18 cellular contexts compared by ENCODE assay signal in the genomic region with DNA sequence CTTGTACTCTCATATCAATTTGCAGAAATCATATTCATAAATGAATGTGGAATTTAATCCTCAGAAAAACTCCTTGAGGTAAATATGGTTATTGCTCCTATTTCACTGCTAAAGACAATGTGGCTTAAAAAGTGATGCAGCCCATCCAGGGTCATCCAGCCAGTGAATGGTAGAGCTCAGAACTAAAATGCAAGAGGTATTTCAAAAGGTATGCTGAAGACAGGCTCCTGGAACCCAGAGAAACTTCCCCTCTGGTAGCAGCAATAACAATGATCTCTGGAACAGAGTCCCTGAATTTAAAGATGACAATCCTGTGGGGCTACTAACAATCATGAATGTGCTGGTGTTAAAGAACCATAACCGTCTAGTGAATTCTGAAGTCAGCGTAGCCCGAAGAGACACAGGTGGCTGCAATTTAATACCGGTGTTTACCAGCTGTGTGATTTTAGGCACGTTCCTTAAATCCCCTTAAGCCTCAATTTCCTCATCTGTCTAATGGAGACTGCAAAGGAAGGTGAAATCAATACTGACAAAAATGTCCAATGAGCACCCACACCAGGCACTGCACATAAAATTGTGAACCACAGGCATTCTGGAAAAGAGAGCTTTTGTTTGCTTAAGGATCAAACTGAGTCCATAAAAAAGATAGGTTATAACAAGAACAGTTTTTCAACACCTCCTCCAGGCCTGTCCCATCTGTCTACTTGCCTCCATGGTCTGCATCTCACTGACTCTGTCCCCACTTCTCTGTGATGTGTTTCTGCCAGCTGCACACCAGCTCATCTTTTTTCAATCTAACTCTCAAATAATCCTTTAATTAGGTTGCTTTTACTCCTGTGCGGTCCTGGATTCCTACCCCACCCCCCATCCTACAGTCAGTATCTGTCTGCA. TPM values are rescaled to one million over a fixed set of nuclear protein-coding genes. Genes with fewer than 3 reads are reported as not detected.
DNase-seq lines count a peak whose midpoint lies in the region; ATAC-seq and TF ChIP-seq lines count a peak whose summit lies in the region.
"Had no signal": no experiment of that assay in that cellular context is flagged by ENCODE, and none has a peak within 500 bp of the region (broad histone marks: within the 10 kb centered on the region; RNA-seq: fewer than 3 reads in every experiment).

No MANE protein-coding gene starts in this region.

- H3K27ac ChIP-seq in HEK293 (ENCODE audit: extremely low read depth, low read depth, low read length), result no peak overlapping the region
- H3K27ac ChIP-seq: colonic mucosa, epithelial cell of prostate, skin epidermis, upper lobe of right lung had no signal

- POLR2A ChIA-PET in HEK293 (lab: Yijun Ruan, JAX), result interaction anchor here (1.0 to 1.6 kb wide), 4 partner anchors 10 to 171 kb away, joined by 4 to 9 read pairs (median 6); partner anchors contain the start of genes ITPR2, MED21 and TM7SF3
- POLR2A ChIA-PET in activated CD8-positive, alpha-beta T cell treated with anti-CD3 and anti-CD28 coated beads for 36 hours (lab: Charles Lee), result interaction anchor here (0.6 kb wide), 1 partner anchor 349 kb away, joined by 3 read pairs; no protein-coding TSS in a partner anchor

- no peaks in the 10 kb centered on the region for H3K27me3 Mint-ChIP-seq in activated CD8-positive, alpha-beta T cell treated with anti-CD3 and anti-CD28 coated beads for 36 hours
- H3K27me3 Mint-ChIP-seq: activated B cell treated with CpG ODN at 0.5 μM for 24 hours; stimulated activated naive B cell treated with anti-CD40 and anti-IgM and Interleukin-4, amounts not matched to agents 10 μg/mL and 1 μg/mL and 100 μg/mL, for 72 hours had no signal

- DNase-seq in D341Med (ENCODE audit: low spot score) (peak; percentile 80), NCI-H82 (lab: John Stamatoyannopoulos, UW) (peak; percentile 98), fibroblast of villous mesenchyme (ENCODE audit: low read depth) (peak; percentile 66), middle frontal gyrus (ENCODE audit: extremely low spot score, low spot score) (no peak), pons (ENCODE audit: low spot score) (no peak)
- no peak for DNase-seq in activated CD8-positive, alpha-beta T cell treated with anti-CD3 and anti-CD28 coated beads for 36 hours
- DNase-seq: activated B cell treated with CpG ODN at 0.5 μM for 24 hours; activated naive CD4-positive, alpha-beta T cell treated with Interleukin-2 at 50 U/mL for 16 hours; colonic mucosa; DMS79; mesendoderm; NCI-H446; stimulated activated naive B cell treated with anti-CD40 and anti-IgM and Interleukin-4, amounts not matched to agents 10 μg/mL and 1 μg/mL and 100 μg/mL, for 72 hours; upper lobe of right lung had no signal

- TF ChIP-seq CTCF in HEK293 (tag by site-specific recombination; IDR thresholded peaks at IDR 0.05) (no peak), fibroblast of villous mesenchyme (IDR thresholded peaks at IDR 0.05; ENCODE audit: insufficient read depth, low read depth, low read length) (no peak)
- no peak for TF ChIP-seq CTCF in activated CD8-positive, alpha-beta T cell treated with anti-CD3 and anti-CD28 coated beads for 36 hours (IDR thresholded peaks at IDR 0.05)

- H3K4me1 Mint-ChIP-seq in activated CD8-positive, alpha-beta T cell treated with anti-CD3 and anti-CD28 coated beads for 36 hours (ENCODE audit: low read depth), result peaks cover 22% of the 10 kb centered on the region

- intact Hi-C loops in activated CD8-positive, alpha-beta T cell treated with anti-CD3 and anti-CD28 coated beads for 36 hours (cut with micrococcal nuclease), result no loop called here

- no peaks in the 10 kb centered on the region for H3K9me3 ChIP-seq in HEK293 (ENCODE audit: control insufficient read depth, insufficient read depth, low read depth, low read length)
- H3K9me3 ChIP-seq: colonic mucosa, upper lobe of right lung had no signal

- H3K4me3 ChIP-seq in HEK293 (ENCODE audit: low read depth, low read length) (no peak overlapping the region), fibroblast of villous mesenchyme (ENCODE audit: low read depth, low read length) (no peak overlapping the region)
- H3K4me3 ChIP-seq: colonic mucosa, skin epidermis, upper lobe of right lung had no signal

- H3K36me3 Mint-ChIP-seq in activated CD8-positive, alpha-beta T cell treated with anti-CD3 and anti-CD28 coated beads for 36 hours (ENCODE audit: low read depth), result peaks cover 14% of the 10 kb centered on the region

- peaks cover 13% of the 10 kb centered on the region; the same call in 1 of the 2 replicates for H3K4me1 ChIP-seq in HEK293 (ENCODE audit: control insufficient read depth, insufficient read depth, low read length)
- H3K4me1 ChIP-seq: colonic mucosa had no signal

- no peak for ATAC-seq in activated CD8-positive, alpha-beta T cell treated with anti-CD3 and anti-CD28 coated beads for 36 hours
- no peak for ATAC-seq in HG03378 (IDR thresholded peaks at IDR 0.05; ENCODE audit: unreplicated experiment)
- ATAC-seq: stimulated activated naive B cell treated with anti-CD40 and anti-IgM and Interleukin-4, amounts not matched to agents 10 μg/mL and 1 μg/mL and 100 μg/mL, for 72 hours; upper lobe of right lung had no signal

- peaks cover 7 to 18% of the 10 kb centered on the region in 2 experiments for H3K36me3 ChIP-seq in HEK293 (ENCODE audit: control insufficient read depth in 2 of 2, insufficient read depth in 1 of 2, low read length in 2 of 2)
- H3K36me3 ChIP-seq: colonic mucosa had no signal

- no peaks in the 10 kb centered on the region for H3K9me3 Mint-ChIP-seq in activated CD8-positive, alpha-beta T cell treated with anti-CD3 and anti-CD28 coated beads for 36 hours

- CTCF ChIA-PET in HEK293 (lab: Yijun Ruan, JAX), result interaction anchor here (0.6 to 2.1 kb wide), 8 partner anchors 7 to 171 kb away, joined by 3 to 11 read pairs (median 4); partner anchors contain the start of genes ITPR2 and TM7SF3
- CTCF ChIA-PET in activated CD8-positive, alpha-beta T cell treated with anti-CD3 and anti-CD28 coated beads for 36 hours (lab: Charles Lee), result interaction anchor here (0.7 to 4.2 kb wide), 5 partner anchors 10 to 302 kb away, joined by 3 to 21 read pairs (median 3); partner anchors contain the start of gene TM7SF3

- H3K4me3 Mint-ChIP-seq in activated CD8-positive, alpha-beta T cell treated with anti-CD3 and anti-CD28 coated beads for 36 hours, result no peak overlapping the region
- H3K4me3 Mint-ChIP-seq: activated B cell treated with CpG ODN at 0.5 μM for 24 hours; stimulated activated naive B cell treated with anti-CD40 and anti-IgM and Interleukin-4, amounts not matched to agents 10 μg/mL and 1 μg/mL and 100 μg/mL, for 72 hours had no signal

- no peak overlapping the region for H3K27ac Mint-ChIP-seq in activated CD8-positive, alpha-beta T cell treated with anti-CD3 and anti-CD28 coated beads for 36 hours
- H3K27ac Mint-ChIP-seq: activated B cell treated with CpG ODN at 0.5 μM for 24 hours; stimulated activated naive B cell treated with anti-CD40 and anti-IgM and Interleukin-4, amounts not matched to agents 10 μg/mL and 1 μg/mL and 100 μg/mL, for 72 hours had no signal

TF ChIP-seq in HEK293, 187 proteins besides CTCF, POLR2A, EP300 and RAD21 (continues in another document):
- TF ChIP-seq GLI4 (tag by site-specific recombination; IDR thresholded peaks at IDR 0.05), result no peak
- peak; percentile 90 for TF ChIP-seq BCL11B (tag by site-specific recombination; IDR thresholded peaks at IDR 0.05; ENCODE audit: low read depth)
- TF ChIP-seq ZSCAN5A (tag by site-specific recombination; IDR thresholded peaks at IDR 0.05), result no peak
- peak; percentile 53; the same call in 1 of the 2 replicates for TF ChIP-seq ZNF24 (tag by site-specific recombination; IDR thresholded peaks at IDR 0.05)
- TF ChIP-seq ZNF530 (tag by site-specific recombination; IDR thresholded peaks at IDR 0.05; ENCODE audit: low read depth), result no peak
- peak; percentile 84; the same call in 1 of the 2 replicates for TF ChIP-seq ZNF423 (tag by site-specific recombination; IDR thresholded peaks at IDR 0.05)
- TF ChIP-seq GLIS2 (tag by site-specific recombination; IDR thresholded peaks at IDR 0.05), result no peak
- TF ChIP-seq ZNF843 (tag by site-specific recombination; IDR thresholded peaks at IDR 0.05), result peak; percentile 100
- peak; percentile 86; the same call in 1 of the 2 replicates for TF ChIP-seq ZNF391 (tag by site-specific recombination; IDR thresholded peaks at IDR 0.05; ENCODE audit: borderline replicate concordance, low read depth)
- TF ChIP-seq ZNF571 (tag by site-specific recombination; IDR thresholded peaks at IDR 0.05), result no peak
- TF ChIP-seq ZSCAN16 (tag by site-specific recombination; IDR thresholded peaks at IDR 0.05), result 0 out of 2 replicates have a peak, but pooled peaks have one; percentile 50
- peak; percentile 58 for TF ChIP-seq ZNF596 (tag by site-specific recombination; IDR thresholded peaks at IDR 0.05)
- TF ChIP-seq ZNF26 (tag by site-specific recombination; IDR thresholded peaks at IDR 0.05), result no peak

RNA-seq across cellular contexts. Expression of gene TM7SF3, which starts 10.5 kb away (rescaled TPM):
- 62.5 and 105 TPM in 2 replicates for total RNA-seq in fibroblast of villous mesenchyme
- total RNA-seq in activated CD8-positive, alpha-beta T cell treated with anti-CD3 and anti-CD28 coated beads for 36 hours, result 10 to 100 TPM; 36.7 to 37.6 TPM

RNA-seq across cellular contexts. Expression of gene MED21, which starts 18.7 kb away (rescaled TPM):
- 37.4 and 84.6 TPM in 2 replicates for total RNA-seq in fibroblast of villous mesenchyme
- total RNA-seq in activated CD8-positive, alpha-beta T cell treated with anti-CD3 and anti-CD28 coated beads for 36 hours, result 10 to 100 TPM; 30.4 to 30.6 TPM

Comparison
In these comparisons a context has a peak if more than half of its experiments do, and no peak if none do; other contexts are left out.
1. DNase-seq: peak in D341Med (single experiment), NCI-H82 (single experiment) and fibroblast of villous mesenchyme (single experiment); none in middle frontal gyrus (single experiment), pons (single experiment) and activated CD8-positive, alpha-beta T cell treated with anti-CD3 and anti-CD28 coated beads for 36 hours (single experiment).